ENCODE assay signal across 28 cellular contexts in the genomic region with DNA sequence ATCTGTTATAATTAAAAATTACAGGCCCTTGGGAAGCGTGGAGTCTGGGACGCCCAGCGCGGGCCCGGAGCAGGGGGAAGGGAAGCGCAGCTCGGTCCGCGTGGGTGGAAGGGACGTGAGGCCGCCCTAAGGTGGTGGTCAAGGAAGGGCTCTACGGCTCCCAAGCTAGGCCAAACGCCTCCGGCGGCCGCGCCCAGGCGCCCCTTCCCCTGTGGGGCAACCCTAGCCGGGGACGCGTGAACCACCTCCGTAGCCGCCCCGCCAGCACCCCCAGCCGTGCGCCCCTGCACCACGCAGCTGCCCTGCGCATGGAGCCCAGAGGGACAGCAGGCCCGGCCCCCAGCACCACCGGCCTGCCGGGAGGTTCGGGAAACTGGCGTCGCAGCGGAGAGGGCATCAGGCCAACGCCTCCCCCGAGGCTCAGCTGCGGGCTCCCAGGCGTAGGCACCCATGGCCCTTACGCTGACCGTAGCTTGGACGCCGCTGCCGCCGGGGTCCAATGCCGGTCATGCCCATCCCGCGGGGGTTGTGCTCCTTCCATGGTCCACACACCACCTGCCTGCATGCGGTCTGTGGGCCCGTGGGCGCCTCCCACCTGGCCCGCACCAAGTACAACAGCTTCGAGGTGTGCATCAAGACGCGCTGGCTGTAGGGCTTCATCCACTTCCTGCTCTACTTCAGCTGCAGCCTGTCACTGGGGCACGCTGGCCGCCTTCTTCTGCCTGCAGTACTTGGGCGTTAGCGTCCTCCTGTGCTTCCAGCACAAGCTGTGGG.
DNase-seq lines count a peak whose midpoint lies in the region; ATAC-seq, FAIRE-seq and TF ChIP-seq lines count a peak whose summit lies in the region.
"Had no signal": no experiment of that assay in that cellular context is flagged by ENCODE, and none has a peak within 500 bp of the region (broad histone marks: within the 10 kb centered on the region; RNA-seq: fewer than 3 reads in every experiment).

No MANE protein-coding gene starts in this region.

- no peak overlapping the region for H3K9ac ChIP-seq in neuronal stem cell (ENCODE audit: low read depth, low read length, poor library complexity)

- peak overlapping the region; percentile 60 for H2AK5ac ChIP-seq in neuronal stem cell (ENCODE audit: low read depth, low read length)

- H3K18ac ChIP-seq in neuronal stem cell (ENCODE audit: low read length): peak overlapping the region; percentile 76

- no peak overlapping the region for H2BK5ac ChIP-seq in neuronal stem cell (ENCODE audit: low read length)

- H3K4ac ChIP-seq in neuronal stem cell (ENCODE audit: low read length): peak overlapping the region; percentile 23

- H3K27ac ChIP-seq in right cardiac atrium (ENCODE audit: low read length): no peak overlapping the region
- no peak overlapping the region for H3K27ac ChIP-seq in right atrium auricular region
- H3K27ac ChIP-seq in neuronal stem cell (replicated peaks; ENCODE audit: low read length): no peak overlapping the region
- H3K27ac ChIP-seq: adrenal gland had no signal

- no peaks in the 10 kb centered on the region for H3K4me1 ChIP-seq in right cardiac atrium (ENCODE audit: control insufficient read depth, insufficient read depth, low read length)
- H3K4me1 ChIP-seq in right atrium auricular region: no peaks in the 10 kb centered on the region
- no peaks in the 10 kb centered on the region for H3K4me1 ChIP-seq in neuronal stem cell (ENCODE audit: control insufficient read depth in 2 of 2, insufficient read depth in 1 of 2, low read depth in 1 of 2, low read length in 2 of 2)

- H3K4me3 ChIP-seq in right cardiac atrium (ENCODE audit: low read length) (no peak overlapping the region), right atrium auricular region (peak overlapping the region in 1 of 2 donors; percentile 21), choroid plexus epithelial cell (ENCODE audit: low read depth, low read length) (peak overlapping the region; percentile 24), neuronal stem cell (ENCODE audit: low read length in 2 of 2) (no peak overlapping the region)
- H3K4me3 ChIP-seq: adrenal gland had no signal

- peak overlapping the region; percentile 29 for H3K23ac ChIP-seq in neuronal stem cell (ENCODE audit: low read depth, low read length, poor library complexity)

- H3K9me3 ChIP-seq in right cardiac atrium (ENCODE audit: control insufficient read depth, low read length): no peaks in the 10 kb centered on the region
- no peaks in the 10 kb centered on the region for H3K9me3 ChIP-seq in right atrium auricular region
- peaks cover 0 to 2% of the 10 kb centered on the region in 2 donors for H3K9me3 ChIP-seq in neuronal stem cell (replicated peaks in 1 of 2; ENCODE audit: control insufficient read depth in 2 of 2, insufficient read depth in 1 of 2, low read depth in 1 of 2, low read length in 2 of 2)
- H3K9me3 ChIP-seq: adrenal gland had no signal

- TF ChIP-seq CTCF in right atrium auricular region (IDR thresholded peaks at IDR 0.05) (no peak), choroid plexus epithelial cell (conservative IDR thresholded peaks at IDR 0.05; ENCODE audit: low read depth, low read length) (no peak)

- ATAC-seq in right cardiac atrium (peak; percentile 38 to 48), HG03025 (IDR thresholded peaks at IDR 0.05; ENCODE audit: low FRiP score, unreplicated experiment) (no peak), HG02852 (IDR thresholded peaks at IDR 0.05; ENCODE audit: unreplicated experiment) (no peak)
- ATAC-seq: activated CD4-positive, CD25-positive, alpha-beta regulatory T cell treated with anti-CD3 and anti-CD28 coated beads, Interleukin-2, amount 50 U/mL, for 24 hours; activated T-helper 17 cell treated with anti-CD3 and anti-CD28 coated beads, Interleukin-2, amount 50 U/mL, for 72 hours; CD8-positive, alpha-beta T cell; HepG2 had no signal

- no peak for DNase-seq in right cardiac atrium
- DNase-seq in right atrium auricular region (ENCODE audit: low spot score): no peak
- no peak for DNase-seq in choroid plexus epithelial cell (ENCODE audit: low read depth)
- DNase-seq in neuronal stem cell (ENCODE audit: low spot score): no peak
- no peak for DNase-seq in urothelium cell line (ENCODE audit: low spot score)
- DNase-seq in midbrain (lab: John Stamatoyannopoulos, UW): no peak
- DNase-seq: activated CD4-positive, alpha-beta memory T cell treated with anti-CD3 and anti-CD28 coated beads for 36 hours; activated CD8-positive, alpha-beta memory T cell treated with anti-CD3 and anti-CD28 coated beads, Interleukin-2, amount 50 U/mL, for 48 hours; activated naive CD4-positive, alpha-beta T cell treated with anti-CD3 and anti-CD28 coated beads, Interleukin-2, amount 10 ng/mL, durations not matched to agents 7 days and 5 days; adrenal gland; CD8-positive, alpha-beta T cell; effector CD4-positive, alpha-beta T cell; EL; H7; hippocampal formation; naive B cell; NCI-H1417 treated with DMSO at 0.1 percent for 48 hours; NCI-H2081 treated with DMSO at 0.1 percent for 48 hours; NCI-H2227 treated with DMSO at 0.1 percent for 48 hours; NCI-H526 treated with DMSO at 0.1 percent for 48 hours; NK-92 treated with Interleukin-12 subunit alpha and Interleukin-12 subunit beta, amount 100 ng/mL, for 24 hours; small intestine; T-helper 2 cell had no signal

- H4K8ac ChIP-seq in neuronal stem cell (ENCODE audit: low read depth, low read length): peak overlapping the region; percentile 82

- WGBS in right cardiac atrium: 55% methylated on average over 59 of the region's 59 CpGs
- no CpG with 5 or more reads among the region's 59 CpGs for WGBS in neuronal stem cell (ENCODE audit: extremely low coverage in 2 of 2, insufficient read length in 2 of 2, insufficient replicate concordance in 1 of 2), 2 donors

- intact Hi-C loops in right cardiac atrium (cut with DNase I): no loop called here

- H2BK12ac ChIP-seq in neuronal stem cell (ENCODE audit: low read length): peak overlapping the region; percentile 22

- H2AFZ ChIP-seq in neuronal stem cell (ENCODE audit: low read length): peak overlapping the region; percentile 57

- no peak overlapping the region for H2BK120ac ChIP-seq in neuronal stem cell (ENCODE audit: low read depth, low read length)

- H3K79me1 ChIP-seq in neuronal stem cell (ENCODE audit: low read depth, low read length): no peaks in the 10 kb centered on the region

- no peaks in the 10 kb centered on the region for H3K27me3 ChIP-seq in right cardiac atrium (ENCODE audit: control insufficient read depth, insufficient read depth)
- H3K27me3 ChIP-seq in right atrium auricular region: no peaks in the 10 kb centered on the region
- no peaks in the 10 kb centered on the region for H3K27me3 ChIP-seq in neuronal stem cell (ENCODE audit: control insufficient read depth in 3 of 3, insufficient read depth in 3 of 3, low read depth in 1 of 3, low read length in 3 of 3)
- H3K27me3 ChIP-seq: adrenal gland had no signal

- H2BK15ac ChIP-seq in neuronal stem cell (ENCODE audit: low read length): peak overlapping the region; percentile 85

- H3K36me3 ChIP-seq in right atrium auricular region (no peaks in the 10 kb centered on the region), neuronal stem cell (replicated peaks in 1 of 2; ENCODE audit: control insufficient read depth in 2 of 2, insufficient read depth in 2 of 2, low read length in 2 of 2) (no peaks in the 10 kb centered on the region)
- H3K36me3 ChIP-seq: adrenal gland had no signal

- H3K4me2 ChIP-seq in neuronal stem cell (ENCODE audit: insufficient read depth, low read length, poor library complexity, severe bottlenecking): no peak overlapping the region

- H4K91ac ChIP-seq in neuronal stem cell (ENCODE audit: low read depth, low read length, poor library complexity): no peak overlapping the region

- H3K14ac ChIP-seq in neuronal stem cell (ENCODE audit: low read length): peak overlapping the region; percentile 97

- FAIRE-seq in urothelium cell line (lab: Jason Lieb, UNC): peak; percentile 82
- FAIRE-seq: HepG2 had no signal

Comparison
In these comparisons a context has a peak if more than half of its experiments do, and no peak if none do; other contexts are left out.
1. ATAC-seq: peak in right cardiac atrium (2 of 2); none in HG03025 (single experiment) and HG02852 (single experiment).